In the genomic region with DNA sequence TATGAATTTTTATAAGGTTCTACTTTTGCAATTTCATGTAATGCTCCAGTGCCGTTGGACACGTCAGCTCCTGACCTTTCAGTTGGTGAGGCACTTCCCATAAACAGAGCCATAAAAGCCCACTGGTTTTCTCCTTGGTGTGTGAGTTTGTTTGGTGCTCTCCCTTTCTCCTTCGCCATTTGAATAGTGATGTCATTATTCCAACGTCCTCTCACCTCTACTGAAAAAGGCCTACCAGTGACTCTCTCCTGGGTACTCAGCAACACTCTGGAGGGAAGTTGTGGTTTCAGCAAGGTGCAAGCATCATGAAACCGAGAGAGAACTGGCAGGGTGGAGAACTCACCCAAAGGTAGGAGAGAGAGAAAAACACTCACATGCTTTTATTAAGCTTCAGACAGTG, we compare ENCODE assay signal across 11 cellular contexts. TPM values are rescaled to one million over a fixed set of nuclear protein-coding genes. Genes with fewer than 3 reads are reported as not detected.
DNase-seq lines count a peak whose midpoint lies in the region; ATAC-seq and TF ChIP-seq lines count a peak whose summit lies in the region.
"Had no signal": no experiment of that assay in that cellular context is flagged by ENCODE, and none has a peak within 500 bp of the region (broad histone marks: within the 10 kb centered on the region; RNA-seq: fewer than 3 reads in every experiment).

No MANE protein-coding gene starts in this region.

- no peaks in the 10 kb centered on the region for H3K36me3 ChIP-seq in KMS-11 (ENCODE audit: insufficient read depth)
- no peaks in the 10 kb centered on the region for H3K36me3 ChIP-seq in naive thymus-derived CD4-positive, alpha-beta T cell (ENCODE audit: control insufficient read depth in 2 of 3, insufficient read depth in 3 of 3, low read length in 3 of 3)
- H3K36me3 ChIP-seq: brain microvascular endothelial cell, SJSA1 had no signal

- H2AFZ ChIP-seq in KMS-11 (ENCODE audit: low read depth): no peak overlapping the region

- ATAC-seq in GM21786 (IDR thresholded peaks at IDR 0.05; ENCODE audit: unreplicated experiment): peak; percentile 85
- ATAC-seq in naive thymus-derived CD4-positive, alpha-beta T cell: peak; percentile 60

- peak overlapping the region in 1 of 9 donors; percentile 42 for H3K27ac Mint-ChIP-seq in naive thymus-derived CD4-positive, alpha-beta T cell

- intact Hi-C loops in naive thymus-derived CD4-positive, alpha-beta T cell (cut with micrococcal nuclease): loop anchor here (1.0 to 10.0 kb wide), 4 partner anchors 9 to 72 kb away; no protein-coding TSS in a partner anchor

- no peaks in the 10 kb centered on the region for H3K79me2 ChIP-seq in KMS-11 (ENCODE audit: insufficient read depth, low read depth)

- peaks cover 0 to 49% (median 2%) of the 10 kb centered on the region in 7 donors for H3K4me1 Mint-ChIP-seq in naive thymus-derived CD4-positive, alpha-beta T cell

- peaks cover 3 to 21% (median 11%) of the 10 kb centered on the region in 5 donors for H3K27me3 Mint-ChIP-seq in naive thymus-derived CD4-positive, alpha-beta T cell

- no peaks in the 10 kb centered on the region for H3K36me3 Mint-ChIP-seq in naive thymus-derived CD4-positive, alpha-beta T cell

- DNase-seq in DMS53 (lab: John Stamatoyannopoulos, UW) (peak; percentile 2), DMS53 treated with DMSO at 0.1 percent for 48 hours (lab: John Stamatoyannopoulos, UW; ENCODE audit: unreplicated experiment) (no peak), hippocampal formation (lab: John Stamatoyannopoulos, UW) (no peak), SIG-M5 treated with dmso at 0.1 percent for 504 hours (lab: John Stamatoyannopoulos, UW; ENCODE audit: unreplicated experiment) (no peak), 8988T (no peak)
- DNase-seq in naive thymus-derived CD4-positive, alpha-beta T cell: peak in 1 of 9 donors; percentile 49
- DNase-seq: brain microvascular endothelial cell had no signal

- POLR2A ChIA-PET in naive thymus-derived CD4-positive, alpha-beta T cell (lab: Charles Lee): no interaction called here

- no peak overlapping the region for H3K27ac ChIP-seq in KMS-11
- H3K27ac ChIP-seq in naive thymus-derived CD4-positive, alpha-beta T cell (ENCODE audit: low read depth, low read length): no peak overlapping the region
- H3K27ac ChIP-seq: 22Rv1, brain microvascular endothelial cell, SJSA1 had no signal

- no peak for TF ChIP-seq CTCF in KMS-11 (conservative IDR thresholded peaks at IDR 0.05; ENCODE audit: low read depth, low read length)

- no peaks in the 10 kb centered on the region for H3K9me3 ChIP-seq in naive thymus-derived CD4-positive, alpha-beta T cell (ENCODE audit: control insufficient read depth in 2 of 3, low read length in 3 of 3)
- H3K9me3 ChIP-seq: SJSA1 had no signal

- H3K27me3 ChIP-seq in KMS-11 (ENCODE audit: insufficient read depth, low read depth): no peaks in the 10 kb centered on the region; the same call in 1 of the 2 replicates
- no peaks in the 10 kb centered on the region for H3K27me3 ChIP-seq in naive thymus-derived CD4-positive, alpha-beta T cell (ENCODE audit: control insufficient read depth in 2 of 2, insufficient read depth in 2 of 2, low read length in 2 of 2)
- H3K27me3 ChIP-seq: brain microvascular endothelial cell, SJSA1 had no signal

- no peaks in the 10 kb centered on the region for H3K9me3 Mint-ChIP-seq in naive thymus-derived CD4-positive, alpha-beta T cell

- no peak overlapping the region for H3K4me3 ChIP-seq in KMS-11 (IDR thresholded peaks at IDR 0.05; ENCODE audit: insufficient read depth, low read depth, low read length)
- H3K4me3 ChIP-seq in naive thymus-derived CD4-positive, alpha-beta T cell (ENCODE audit: low read length): no peak overlapping the region
- H3K4me3 ChIP-seq: SJSA1 had no signal

- H3K4me1 ChIP-seq in KMS-11 (ENCODE audit: low read depth, poor library complexity, severe bottlenecking): peaks cover 31% of the 10 kb centered on the region
- peaks cover 0 to 5% of the 10 kb centered on the region in 2 donors for H3K4me1 ChIP-seq in naive thymus-derived CD4-positive, alpha-beta T cell (ENCODE audit: control insufficient read depth in 2 of 2, insufficient read depth in 2 of 2, low read length in 2 of 2)

- H3K9ac ChIP-seq in KMS-11: no peak overlapping the region

- H3K4me3 Mint-ChIP-seq in naive thymus-derived CD4-positive, alpha-beta T cell: peak overlapping the region in 1 of 10 donors; percentile 39

- no peaks in the 10 kb centered on the region for H4K20me1 ChIP-seq in KMS-11 (ENCODE audit: insufficient read depth)

- CTCF ChIA-PET in naive thymus-derived CD4-positive, alpha-beta T cell (lab: Charles Lee): no interaction called here

- H3K4me2 ChIP-seq in KMS-11: peak overlapping the region; percentile 22

RNA-seq across cellular contexts. Expression of a gene that starts 29.6 kb away (rescaled TPM):
- total RNA-seq in naive thymus-derived CD4-positive, alpha-beta T cell: 1 to 10 TPM in 1 of 5 experiments, not detected in 4; 1.4 TPM
- polyA plus RNA-seq in naive thymus-derived CD4-positive, alpha-beta T cell: not detected
- total RNA-seq: SJSA1 had no signal
